Comparison of ENCODE assay signal across 8 cellular contexts in genomic region chr13:75687145-75687763, GRCh38. TPM values are rescaled to one million over a fixed set of nuclear protein-coding genes. Genes with fewer than 3 reads are reported as not detected.
DNase-seq lines count a peak whose midpoint lies in the region; ATAC-seq and TF ChIP-seq lines count a peak whose summit lies in the region.

No MANE protein-coding gene starts in this region.

- H3K9me3 ChIP-seq in adrenal gland (replicated peaks in 1 of 3): no peaks in the 10 kb centered on the region
- H3K9me3 ChIP-seq in left lung: no peaks in the 10 kb centered on the region

- H3K27ac ChIP-seq in C4-2B: no peak overlapping the region
- H3K27ac ChIP-seq in adrenal gland: no peak overlapping the region
- H3K27ac ChIP-seq in left lung: no peak overlapping the region

- peak; percentile 75 for ATAC-seq in left lung
- no peak for ATAC-seq in HG03039 (IDR thresholded peaks at IDR 0.05; ENCODE audit: unreplicated experiment)

- H3K4me3 ChIP-seq in adrenal gland (no peak overlapping the region), left lung (no peak overlapping the region)

- intact Hi-C loops in adrenal gland (cut with DNase I): no loop called here
- intact Hi-C loops in left lung (cut with DNase I): no loop called here

- TF ChIP-seq CTCF in C4-2B (conservative IDR thresholded peaks at IDR 0.05): peak; percentile 67
- TF ChIP-seq CTCF in adrenal gland (IDR thresholded peaks at IDR 0.05): peak; percentile 14 to 51 (median 32)
- peak; percentile 28 to 50 for TF ChIP-seq CTCF in left lung (IDR thresholded peaks at IDR 0.05)

- no peaks in the 10 kb centered on the region for H3K27me3 ChIP-seq in adrenal gland
- no peaks in the 10 kb centered on the region for H3K27me3 ChIP-seq in left lung

- H3K4me1 ChIP-seq in adrenal gland (replicated peaks in 1 of 2) (no peaks in the 10 kb centered on the region), left lung (no peaks in the 10 kb centered on the region)

- DNase-seq in HuH-7.5 (ENCODE audit: low spot score): peak; percentile 14
- no peak for DNase-seq in adrenal gland
- DNase-seq in left lung: no peak
- DNase-seq in NOMO-1 treated with DMSO at 0.1 percent for 48 hours (lab: John Stamatoyannopoulos, UW; ENCODE audit: unreplicated experiment): no peak
- no peak for DNase-seq in NCI-H345 (lab: John Stamatoyannopoulos, UW)
- no peak for DNase-seq in epidermal melanocyte (ENCODE audit: insufficient read length, low spot score)

- H3K36me3 ChIP-seq in adrenal gland (replicated peaks in 1 of 2) (no peaks in the 10 kb centered on the region), left lung (no peaks in the 10 kb centered on the region)

- TF ChIP-seq POLR2A in adrenal gland (IDR thresholded peaks at IDR 0.05): no peak

RNA-seq across cellular contexts. Expression of gene LMO7, which starts 51.1 kb away (rescaled TPM):
- 10 to 100 TPM in 5 of 8 donors, 1 to 10 TPM in 3; 7.4 to 39.7 (median 11.8) TPM for total RNA-seq in adrenal gland
- polyA plus RNA-seq in adrenal gland: 10 to 100 TPM in 2 of 3 donors, 1 to 10 TPM in 1; 9.9 to 11.7 (median 11.1) TPM
- 100 to 1,000 TPM; 360 to 669 TPM for total RNA-seq in left lung

Comparison
In these comparisons a context has a peak if more than half of its experiments do, and no peak if none do; other contexts are left out.
1. RNA of gene LMO7, which starts 51.1 kb away (total RNA-seq): 360 to 669 TPM in left lung; 7.4 to 39.7 TPM in adrenal gland; every median in the first group is over 4 times any median in the second.
2. Peak in every context shown above with its lines, with median percentiles within 50 percentile points of each other: CTCF ChIP-seq.